ENCODE assay signal across 8 cellular contexts in genomic region chr5:71533614-71534013, GRCh38. TPM values are rescaled to one million over a fixed set of nuclear protein-coding genes. Genes with fewer than 3 reads are reported as not detected.
DNase-seq lines count a peak whose midpoint lies in the region; ATAC-seq and TF ChIP-seq lines count a peak whose summit lies in the region.

No MANE protein-coding gene starts in this region.

- DNase-seq in CD8-positive, alpha-beta memory T cell, result peak in 2 of 5 donors; percentile 17 to 34
- DNase-seq in activated T-helper 1 cell treated with anti-CD3 and anti-CD28 coated beads, Interleukin-12 subunit alpha, Interleukin-12 subunit beta, Interleukin-2, Interleukin-4 antibody, amounts not matched to agents 30 ng/mL and 10 ng/mL and 1 ng/mL, durations not matched to agents 14 hours and 24 hours and 36 hours (ENCODE audit: low spot score), result no peak
- no peak for DNase-seq in left lung
- DNase-seq in activated CD4-positive, alpha-beta T cell treated with anti-CD3 and anti-CD28 coated beads, Interleukin-2, amount 50 U/mL, for 4 hours, result no peak
- DNase-seq in NCI-H226, result no peak

- ATAC-seq in GM21723 (IDR thresholded peaks at IDR 0.05; ENCODE audit: unreplicated experiment) (peak; percentile 78), left lung (peak; percentile 67), GM21737 (IDR thresholded peaks at IDR 0.05; ENCODE audit: unreplicated experiment) (no peak), HG03378 (IDR thresholded peaks at IDR 0.05; ENCODE audit: unreplicated experiment) (no peak)

- no peak for TF ChIP-seq CTCF in left lung (IDR thresholded peaks at IDR 0.05)

- POLR2A ChIA-PET in CD8-positive, alpha-beta memory T cell (lab: Charles Lee), result no interaction called here

- CTCF ChIA-PET in CD8-positive, alpha-beta memory T cell (lab: Charles Lee), result interaction anchor here (0.9 kb wide), 1 partner anchor 68 kb away, joined by 3 read pairs; no protein-coding TSS in a partner anchor

- intact Hi-C loops in activated T-helper 1 cell treated with anti-CD3 and anti-CD28 coated beads, Interleukin-12 subunit alpha, Interleukin-12 subunit beta, Interleukin-2, Interleukin-4 antibody, amounts not matched to agents 30 ng/mL and 10 ng/mL and 1 ng/mL, durations not matched to agents 14 hours and 24 hours and 36 hours (cut with micrococcal nuclease), result loop anchor here (1.0 to 5.0 kb wide), 4 partner anchors 37 to 224 kb away; partner anchors contain the start of genes BDP1 and MCCC2
- intact Hi-C loops in left lung (cut with DNase I), result no loop called here

- H3K27me3 Mint-ChIP-seq in CD8-positive, alpha-beta memory T cell, result no peaks in the 10 kb centered on the region
- no peaks in the 10 kb centered on the region for H3K27me3 Mint-ChIP-seq in activated T-helper 1 cell treated with anti-CD3 and anti-CD28 coated beads, Interleukin-12 subunit alpha, Interleukin-12 subunit beta, Interleukin-2, Interleukin-4 antibody, amounts not matched to agents 30 ng/mL and 10 ng/mL and 1 ng/mL, durations not matched to agents 14 hours and 24 hours and 36 hours (ENCODE audit: insufficient read depth)

- no peak overlapping the region for H3K27ac ChIP-seq in CD8-positive, alpha-beta memory T cell (ENCODE audit: low read depth, low read length)
- H3K27ac ChIP-seq in left lung, result peak overlapping the region in 1 of 2 donors; percentile 10

- H3K36me3 ChIP-seq in CD8-positive, alpha-beta memory T cell (ENCODE audit: insufficient read depth, low read length), result peaks cover 9% of the 10 kb centered on the region
- peaks cover 0 to 41% of the 10 kb centered on the region in 2 donors for H3K36me3 ChIP-seq in left lung

- no peak overlapping the region for H3K4me3 Mint-ChIP-seq in CD8-positive, alpha-beta memory T cell
- no peak overlapping the region for H3K4me3 Mint-ChIP-seq in activated T-helper 1 cell treated with anti-CD3 and anti-CD28 coated beads, Interleukin-12 subunit alpha, Interleukin-12 subunit beta, Interleukin-2, Interleukin-4 antibody, amounts not matched to agents 30 ng/mL and 10 ng/mL and 1 ng/mL, durations not matched to agents 14 hours and 24 hours and 36 hours

- H3K36me3 Mint-ChIP-seq in CD8-positive, alpha-beta memory T cell, result peaks cover 19 to 63% (median 29%) of the 10 kb centered on the region in 3 donors
- peaks cover 43% of the 10 kb centered on the region for H3K36me3 Mint-ChIP-seq in activated T-helper 1 cell treated with anti-CD3 and anti-CD28 coated beads, Interleukin-12 subunit alpha, Interleukin-12 subunit beta, Interleukin-2, Interleukin-4 antibody, amounts not matched to agents 30 ng/mL and 10 ng/mL and 1 ng/mL, durations not matched to agents 14 hours and 24 hours and 36 hours (ENCODE audit: low read depth)

- H3K27me3 ChIP-seq in CD8-positive, alpha-beta memory T cell (ENCODE audit: insufficient read depth, low read length, poor library complexity, severe bottlenecking), result no peaks in the 10 kb centered on the region
- no peaks in the 10 kb centered on the region for H3K27me3 ChIP-seq in left lung

- H3K4me1 Mint-ChIP-seq in CD8-positive, alpha-beta memory T cell, result peaks cover 6 to 20% (median 17%) of the 10 kb centered on the region in 3 donors
- H3K4me1 Mint-ChIP-seq in activated T-helper 1 cell treated with anti-CD3 and anti-CD28 coated beads, Interleukin-12 subunit alpha, Interleukin-12 subunit beta, Interleukin-2, Interleukin-4 antibody, amounts not matched to agents 30 ng/mL and 10 ng/mL and 1 ng/mL, durations not matched to agents 14 hours and 24 hours and 36 hours (ENCODE audit: low read depth), result peaks cover 23% of the 10 kb centered on the region

- H3K9me3 Mint-ChIP-seq in CD8-positive, alpha-beta memory T cell, result no peaks in the 10 kb centered on the region
- H3K9me3 Mint-ChIP-seq in activated T-helper 1 cell treated with anti-CD3 and anti-CD28 coated beads, Interleukin-12 subunit alpha, Interleukin-12 subunit beta, Interleukin-2, Interleukin-4 antibody, amounts not matched to agents 30 ng/mL and 10 ng/mL and 1 ng/mL, durations not matched to agents 14 hours and 24 hours and 36 hours, result no peaks in the 10 kb centered on the region

- H3K4me3 ChIP-seq in CD8-positive, alpha-beta memory T cell (ENCODE audit: low read length), result no peak overlapping the region
- H3K4me3 ChIP-seq in left lung, result no peak overlapping the region

- no peaks in the 10 kb centered on the region for H3K4me1 ChIP-seq in CD8-positive, alpha-beta memory T cell (ENCODE audit: insufficient read depth, low read length)
- H3K4me1 ChIP-seq in left lung, result peaks cover 0 to 7% of the 10 kb centered on the region in 2 donors

- peak overlapping the region in 6 of 8 donors; percentile 64 to 89 (median 75) for H3K27ac Mint-ChIP-seq in CD8-positive, alpha-beta memory T cell
- H3K27ac Mint-ChIP-seq in activated T-helper 1 cell treated with anti-CD3 and anti-CD28 coated beads, Interleukin-12 subunit alpha, Interleukin-12 subunit beta, Interleukin-2, Interleukin-4 antibody, amounts not matched to agents 30 ng/mL and 10 ng/mL and 1 ng/mL, durations not matched to agents 14 hours and 24 hours and 36 hours, result peak overlapping the region; percentile 80

- no peaks in the 10 kb centered on the region for H3K9me3 ChIP-seq in CD8-positive, alpha-beta memory T cell (ENCODE audit: low read length)
- no peaks in the 10 kb centered on the region for H3K9me3 ChIP-seq in left lung

RNA-seq across cellular contexts. Expression of gene MCCC2, which starts 53.5 kb away (rescaled TPM):
- total RNA-seq in CD8-positive, alpha-beta memory T cell, result 10 to 100 TPM; 62.8 to 63.8 TPM
- 26.0 TPM for polyA plus RNA-seq in CD8-positive, alpha-beta memory T cell
- 49.8 and 53.8 TPM in 2 replicates for total RNA-seq in activated T-helper 1 cell treated with anti-CD3 and anti-CD28 coated beads, Interleukin-12 subunit alpha, Interleukin-12 subunit beta, Interleukin-2, Interleukin-4 antibody, amounts not matched to agents 30 ng/mL and 10 ng/mL and 1 ng/mL, durations not matched to agents 14 hours and 24 hours and 36 hours
- 10 to 100 TPM; 35.9 to 36.0 TPM for total RNA-seq in left lung

Comparison
In these comparisons a context has a peak if more than half of its experiments do, and no peak if none do; other contexts are left out.
1. ATAC-seq: peak in GM21723 (single experiment) and left lung (single experiment); none in GM21737 (single experiment) and HG03378 (single experiment).